In the genomic region with DNA sequence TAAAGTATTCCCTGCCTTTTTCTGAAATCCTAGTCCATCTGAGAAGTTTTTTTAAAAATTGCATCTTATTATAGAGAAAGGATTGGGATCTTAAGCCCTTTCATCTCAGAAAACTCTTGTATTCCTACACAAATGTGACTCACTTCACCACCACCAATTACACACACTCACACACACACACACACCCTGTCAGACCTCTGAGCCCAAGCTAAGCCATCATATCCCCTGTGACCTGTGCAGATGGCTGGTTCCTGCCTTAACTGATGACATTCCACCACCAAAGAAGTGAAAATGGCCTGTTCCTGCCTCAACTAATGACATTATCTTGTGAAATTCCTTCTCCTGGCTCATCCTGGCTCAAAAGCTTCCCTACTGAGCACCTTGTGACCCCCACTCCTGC, we compare ENCODE assay signal across 18 cellular contexts.
DNase-seq lines count a peak whose midpoint lies in the region; ATAC-seq and TF ChIP-seq lines count a peak whose summit lies in the region.
"Had no signal": no experiment of that assay in that cellular context is flagged by ENCODE, and none has a peak within 500 bp of the region (broad histone marks: within the 10 kb centered on the region; RNA-seq: fewer than 3 reads in every experiment).

No MANE protein-coding gene starts in this region.

- CTCF ChIA-PET in IMR-90 (lab: Yijun Ruan, JAX) = interaction anchor here (1.1 kb wide), 1 partner anchor 404 kb away, joined by 3 read pairs; no protein-coding TSS in a partner anchor

- H2AK9ac ChIP-seq in IMR-90 (replicated peaks; ENCODE audit: low read depth, low read length, poor library complexity) = no peak overlapping the region

- no peak overlapping the region for H3K27ac ChIP-seq in IMR-90 (ENCODE audit: insufficient read depth, low read length)
- H3K27ac ChIP-seq in mesendoderm (ENCODE audit: low read depth, low read length) = peak overlapping the region; percentile 69

- H3K4me3 ChIP-seq in IMR-90 (ENCODE audit: insufficient read depth, low read depth, low read length) (no peak overlapping the region), epithelial cell of esophagus (ENCODE audit: low read length) (no peak overlapping the region), mesendoderm (ENCODE audit: low read length) (no peak overlapping the region), BE2C (ENCODE audit: low read depth, low read length) (no peak overlapping the region)
- H3K4me3 ChIP-seq: K562 had no signal

- TF ChIP-seq POLR2A in IMR-90 (IDR thresholded peaks at IDR 0.05; ENCODE audit: low read depth, low read length) = no peak

- no peaks in the 10 kb centered on the region for H3K4me1 ChIP-seq in IMR-90 (ENCODE audit: control insufficient read depth, insufficient read depth, low read length)
- peaks cover 3% of the 10 kb centered on the region for H3K4me1 ChIP-seq in mesendoderm (ENCODE audit: control insufficient read depth, low read depth, low read length)
- no peaks in the 10 kb centered on the region for H3K4me1 ChIP-seq in BE2C

- H3K79me2 ChIP-seq in mesendoderm (ENCODE audit: control insufficient read depth, insufficient read depth, low read length) = no peaks in the 10 kb centered on the region

- H3K79me1 ChIP-seq in IMR-90 (ENCODE audit: low read depth in 1 of 2, low read length in 2 of 2) (no peaks in the 10 kb centered on the region), mesendoderm (ENCODE audit: low read length) (no peaks in the 10 kb centered on the region)

- no peak for TF ChIP-seq RAD21 in IMR-90 (IDR thresholded peaks at IDR 0.05; ENCODE audit: low read length)

- POLR2A ChIA-PET in IMR-90 (lab: Charles Lee; ENCODE audit: unreplicated experiment) = no interaction called here

- H2BK20ac ChIP-seq in IMR-90 (ENCODE audit: low read depth, low read length) = no peak overlapping the region

- H3K14ac ChIP-seq in IMR-90 (replicated peaks; ENCODE audit: low read depth, low read length) = no peak overlapping the region

- no peak overlapping the region for H3K4ac ChIP-seq in IMR-90 (ENCODE audit: low read depth, low read length)
- no peak overlapping the region for H3K4ac ChIP-seq in mesendoderm (ENCODE audit: low read depth, low read length)

- H3K18ac ChIP-seq in IMR-90 (ENCODE audit: low read depth, low read length) (no peak overlapping the region), mesendoderm (ENCODE audit: low read length) (no peak overlapping the region)

- ATAC-seq in IMR-90 (ENCODE audit: low read depth) (no peak), GM18498 (IDR thresholded peaks at IDR 0.05; ENCODE audit: unreplicated experiment) (no peak)
- ATAC-seq: K562, Panc1 had no signal

- H3K9me3 ChIP-seq in IMR-90 (ENCODE audit: control insufficient read depth, insufficient read depth, low read length) (no peaks in the 10 kb centered on the region), BE2C (no peaks in the 10 kb centered on the region)
- H3K9me3 ChIP-seq: SK-N-SH had no signal

- H3K56ac ChIP-seq in IMR-90 (ENCODE audit: extremely low read depth, insufficient read depth, low read length) (no peak overlapping the region), mesendoderm (ENCODE audit: low read length) (no peak overlapping the region)

- H4K5ac ChIP-seq in IMR-90 (ENCODE audit: low read depth, low read length) = no peak overlapping the region
- H4K5ac ChIP-seq in mesendoderm (ENCODE audit: low read length) = no peak overlapping the region

- H4K91ac ChIP-seq in IMR-90 (ENCODE audit: insufficient read depth, low read depth, low read length) = no peak overlapping the region

- no peaks in the 10 kb centered on the region for H3K9me1 ChIP-seq in IMR-90 (ENCODE audit: insufficient read depth, low read length)

- no peak for TF ChIP-seq CTCF in IMR-90 (conservative IDR thresholded peaks at IDR 0.05; ENCODE audit: low read depth, low read length)
- no peak for TF ChIP-seq CTCF in epithelial cell of esophagus (IDR thresholded peaks at IDR 0.05; ENCODE audit: insufficient read depth, low read depth, low read length, missing control alignments)
- TF ChIP-seq CTCF in BE2C (IDR thresholded peaks at IDR 0.05; ENCODE audit: low read depth, low read length) = no peak

- no TSS peak for BruUV-seq in IMR-90 (replicated peaks; lab: Mats Ljungman, UMichigan)

- no peaks in the 10 kb centered on the region for H3K27me3 ChIP-seq in IMR-90 (ENCODE audit: control insufficient read depth, insufficient read depth, low read length)
- H3K27me3 ChIP-seq in mesendoderm (ENCODE audit: insufficient read depth, low read length, poor library complexity) = no peaks in the 10 kb centered on the region
- H3K27me3 ChIP-seq in BE2C = no peaks in the 10 kb centered on the region

- in situ Hi-C loops in IMR-90 (cut with MboI; ENCODE audit: low sequenced_read_pairs) = loop anchor here (25.0 kb wide), 1 partner anchor 1184 kb away; the partner anchor contains the start of gene ROBO2

- dilution Hi-C loops in IMR-90 (cut with HindIII; ENCODE audit: low sequenced_read_pairs, unreplicated experiment) = no loop called here

- H4K8ac ChIP-seq in IMR-90 (ENCODE audit: low read depth in 2 of 2, low read length in 2 of 2) (no peak overlapping the region; a peak in 1 of 4 replicates), mesendoderm (ENCODE audit: low read depth, low read length) (no peak overlapping the region)

- no peak overlapping the region for H3K23ac ChIP-seq in IMR-90 (ENCODE audit: low read depth, low read length)
- no peak overlapping the region for H3K23ac ChIP-seq in mesendoderm (ENCODE audit: low read length)

- H3K36me3 ChIP-seq in IMR-90 (ENCODE audit: control insufficient read depth, insufficient read depth, low read length) (no peaks in the 10 kb centered on the region), mesendoderm (ENCODE audit: control insufficient read depth, insufficient read depth, low read length) (no peaks in the 10 kb centered on the region), BE2C (no peaks in the 10 kb centered on the region)

- DNase-seq in ELR (ENCODE audit: low read depth) (peak; percentile 0), IMR-90 (peak; percentile 19), epithelial cell of esophagus (ENCODE audit: low read depth) (peak; percentile 27), mesendoderm (peak; percentile 96), BE2C (no peak), SKM-1 (lab: John Stamatoyannopoulos, UW; ENCODE audit: unreplicated experiment) (no peak), DMS79 (lab: John Stamatoyannopoulos, UW) (no peak)
- DNase-seq: AML-193; CD4-positive, CD25-positive, alpha-beta regulatory T cell; NCI-H1092 treated with DMSO at 0.1 percent for 48 hours; NCI-H1694; NCI-H2107; NCI-H748 treated with DMSO at 0.1 percent for 48 hours; Right ventricle myocardium superior; SK-N-SH had no signal

- H3K4me2 ChIP-seq in IMR-90 (ENCODE audit: low read depth, low read length) (no peak overlapping the region), mesendoderm (ENCODE audit: low read length) (no peak overlapping the region)
- H3K4me2 ChIP-seq: SK-N-SH had no signal

- H2AK5ac ChIP-seq in IMR-90 (ENCODE audit: low read depth, low read length) (no peak overlapping the region), mesendoderm (ENCODE audit: low read length) (no peak overlapping the region)

- no peak overlapping the region for H2AFZ ChIP-seq in IMR-90 (replicated peaks; ENCODE audit: low read length, poor library complexity)

- H2BK5ac ChIP-seq in IMR-90 (ENCODE audit: low read depth, low read length, poor library complexity, severe bottlenecking) (no peak overlapping the region), mesendoderm (ENCODE audit: low read length) (no peak overlapping the region)

- no peak overlapping the region for H3K9ac ChIP-seq in IMR-90 (ENCODE audit: low read depth, low read length)
- H3K9ac ChIP-seq in mesendoderm (ENCODE audit: low read length) = no peak overlapping the region
- H3K9ac ChIP-seq: SK-N-SH had no signal

- H4K20me1 ChIP-seq in IMR-90 (ENCODE audit: insufficient read depth, low read length) = no peaks in the 10 kb centered on the region

- H2BK120ac ChIP-seq in IMR-90 (ENCODE audit: low read depth, low read length) (no peak overlapping the region), mesendoderm (ENCODE audit: low read depth, low read length) (no peak overlapping the region)

- H2BK15ac ChIP-seq in IMR-90 (ENCODE audit: low read depth, low read length) (no peak overlapping the region), mesendoderm (replicated peaks; ENCODE audit: low read depth) (no peak overlapping the region)

- intact Hi-C loops in IMR-90 (cut with micrococcal nuclease) = no loop called here

TF ChIP-seq in IMR-90, 13 proteins besides CTCF, POLR2A, EP300 and RAD21 (continues in another document):
- no peak for TF ChIP-seq RCOR1 (IDR thresholded peaks at IDR 0.05; ENCODE audit: insufficient replicate concordance, low read length)
- no peak for TF ChIP-seq ELK1 (IDR thresholded peaks at IDR 0.05; ENCODE audit: borderline replicate concordance, low read depth, low read length)
- no peak for TF ChIP-seq CHD1 (IDR thresholded peaks at IDR 0.05; ENCODE audit: low read depth, low read length)
- TF ChIP-seq, protein P1, sequence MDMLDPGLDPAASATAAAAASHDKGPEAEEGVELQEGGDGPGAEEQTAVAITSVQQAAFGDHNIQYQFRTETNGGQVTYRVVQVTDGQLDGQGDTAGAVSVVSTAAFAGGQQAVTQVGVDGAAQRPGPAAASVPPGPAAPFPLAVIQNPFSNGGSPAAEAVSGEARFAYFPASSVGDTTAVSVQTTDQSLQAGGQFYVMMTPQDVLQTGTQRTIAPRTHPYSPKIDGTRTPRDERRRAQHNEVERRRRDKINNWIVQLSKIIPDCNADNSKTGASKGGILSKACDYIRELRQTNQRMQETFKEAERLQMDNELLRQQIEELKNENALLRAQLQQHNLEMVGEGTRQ (IDR thresholded peaks at IDR 0.05; ENCODE audit: low read depth, low read length) = no peak
- no peak for TF ChIP-seq BHLHE40 (IDR thresholded peaks at IDR 0.05; ENCODE audit: low read depth, low read length)
- no peak for TF ChIP-seq MAZ (IDR thresholded peaks at IDR 0.05; ENCODE audit: borderline replicate concordance, low read depth, low read length)
- no peak for TF ChIP-seq SMC3 (IDR thresholded peaks at IDR 0.05; ENCODE audit: low read depth, low read length)
- no peak for TF ChIP-seq MAFK (IDR thresholded peaks at IDR 0.05; ENCODE audit: low read depth, low read length)
- TF ChIP-seq RFX5 (IDR thresholded peaks at IDR 0.05; ENCODE audit: low read depth, low read length) = no peak
- TF ChIP-seq FOS (IDR thresholded peaks at IDR 0.05; ENCODE audit: low read depth, low read length) = no peak
- TF ChIP-seq MXI1 (IDR thresholded peaks at IDR 0.05; ENCODE audit: borderline replicate concordance, low read depth, low read length) = no peak
- TF ChIP-seq NFE2L2 (IDR thresholded peaks at IDR 0.05; ENCODE audit: low read depth, low read length) = no peak

Comparison
In these comparisons a context has a peak if more than half of its experiments do, and no peak if none do; other contexts are left out.
1. DNase-seq: peak in ELR (single experiment), IMR-90 (single experiment), epithelial cell of esophagus (single experiment) and mesendoderm (single experiment); none in BE2C (single experiment), SKM-1 (single experiment) and DMS79 (single experiment).